In the genomic region with DNA sequence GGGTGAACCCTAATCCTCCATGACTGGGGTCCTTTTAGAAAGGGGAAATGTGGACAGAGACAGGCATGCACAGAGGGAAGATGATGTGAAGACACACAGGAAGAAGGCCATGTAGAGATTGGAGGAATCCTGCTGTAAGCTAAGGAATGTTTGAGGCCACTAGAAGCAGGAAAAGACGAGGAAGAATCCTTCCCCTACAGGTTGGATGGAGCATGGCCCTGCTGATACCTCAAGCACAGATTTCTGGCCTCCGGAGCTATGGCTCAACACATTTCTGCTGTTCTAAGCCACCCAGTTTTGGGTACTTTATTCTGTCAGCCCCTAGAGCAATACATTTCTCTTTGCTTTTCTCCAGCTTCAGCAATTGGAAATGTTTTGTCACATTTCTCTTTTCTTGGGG, we compare ENCODE assay signal across 16 cellular contexts.
"Had no signal": no experiment of that assay in that cellular context is flagged by ENCODE, and none has a peak within 500 bp of the region (broad histone marks: within the 10 kb centered on the region; RNA-seq: fewer than 3 reads in every experiment).

No MANE protein-coding gene starts in this region.

- H3K4me1 ChIP-seq: body of pancreas, foreskin keratinocyte, parathyroid adenoma, uterus had no signal

- H3K4me1 Mint-ChIP-seq: activated T-helper 17 cell treated with anti-CD3 and anti-CD28 coated beads, Interleukin-2, amount 50 U/mL, for 72 hours; T-cell had no signal

- H3K27ac Mint-ChIP-seq: activated CD8-positive, alpha-beta T cell treated with anti-CD3 and anti-CD28 coated beads for 36 hours; activated naive CD4-positive, alpha-beta T cell treated with anti-CD3 and anti-CD28 coated beads for 36 hours; activated T-helper 17 cell treated with anti-CD3 and anti-CD28 coated beads, Interleukin-2, amount 50 U/mL, for 72 hours; natural killer cell treated with Interleukin-12 subunit alpha and Interleukin-12 subunit beta and Interleukin-15 and Interleukin-18, amount 100 ng/mL, for 72 hours; T-cell had no signal

- H3K27me3 ChIP-seq: body of pancreas, uterus had no signal

- H3K9me3 ChIP-seq: body of pancreas, uterus had no signal

- H3K4me3 Mint-ChIP-seq: activated CD8-positive, alpha-beta T cell treated with anti-CD3 and anti-CD28 coated beads for 36 hours; activated naive CD4-positive, alpha-beta T cell treated with anti-CD3 and anti-CD28 coated beads for 36 hours; activated T-helper 17 cell treated with anti-CD3 and anti-CD28 coated beads, Interleukin-2, amount 50 U/mL, for 72 hours; natural killer cell treated with Interleukin-12 subunit alpha and Interleukin-12 subunit beta and Interleukin-15 and Interleukin-18, amount 100 ng/mL, for 72 hours; T-cell had no signal

- H3K27ac ChIP-seq: body of pancreas, foreskin keratinocyte, parathyroid adenoma, skin epidermis, uterus had no signal

- ATAC-seq: activated CD8-positive, alpha-beta T cell treated with anti-CD3 and anti-CD28 coated beads for 36 hours; activated T-helper 17 cell treated with anti-CD3 and anti-CD28 coated beads, Interleukin-2, amount 50 U/mL, for 72 hours; body of pancreas; esophagus mucosa; foreskin keratinocyte; left lobe of liver; natural killer cell treated with Interleukin-12 subunit alpha and Interleukin-12 subunit beta and Interleukin-15 and Interleukin-18, amount 100 ng/mL, for 72 hours; T-cell had no signal

- H3K36me3 Mint-ChIP-seq: natural killer cell treated with Interleukin-12 subunit alpha and Interleukin-12 subunit beta and Interleukin-15 and Interleukin-18, amount 100 ng/mL, for 72 hours; T-cell had no signal

- DNase-seq: activated CD8-positive, alpha-beta T cell treated with anti-CD3 and anti-CD28 coated beads for 36 hours; activated naive CD4-positive, alpha-beta T cell treated with anti-CD3 and anti-CD28 coated beads for 36 hours; body of pancreas; cerebellar nuclear complex; foreskin keratinocyte; retina; stimulated activated CD4-positive, alpha-beta T cell treated with anti-CD3 and anti-CD28 coated beads, Interleukin-4, amount 100 ng/mL, for 4 hours; T-cell; T1000; uterus had no signal

- H3K36me3 ChIP-seq: uterus had no signal

- H3K9me3 Mint-ChIP-seq: activated naive CD4-positive, alpha-beta T cell treated with anti-CD3 and anti-CD28 coated beads for 36 hours; natural killer cell treated with Interleukin-12 subunit alpha and Interleukin-12 subunit beta and Interleukin-15 and Interleukin-18, amount 100 ng/mL, for 72 hours had no signal

- H3K4me3 ChIP-seq: body of pancreas, skin epidermis, uterus had no signal
